In genomic region chr1:52002038-52002917, GRCh38 we compare ENCODE assay signal across 8 cellular contexts. TPM values are rescaled to one million over a fixed set of nuclear protein-coding genes. Genes with fewer than 3 reads are reported as not detected.
A peak's percentile ranks its signal among the peaks of the same experiment; 100 is the strongest.
DNase-seq lines count a peak whose midpoint lies in the region; ATAC-seq and TF ChIP-seq lines count a peak whose summit lies in the region.

No MANE protein-coding gene starts in this region.

- TF ChIP-seq EP300 in upper lobe of left lung (IDR thresholded peaks at IDR 0.05): no peak

- H3K9me3 ChIP-seq in BE2C (no peaks in the 10 kb centered on the region), mucosa of descending colon (no peaks in the 10 kb centered on the region), upper lobe of left lung (no peaks in the 10 kb centered on the region)

- DNase-seq in BE2C (peak; percentile 66), NCI-H345 (lab: John Stamatoyannopoulos, UW) (peak; percentile 90), epithelial cell of esophagus (ENCODE audit: low read depth) (peak; percentile 93), mucosa of descending colon (peak in 1 of 3 donors; percentile 93), upper lobe of left lung (peak in 1 of 2 donors; percentile 40)

- H3K27me3 ChIP-seq in BE2C: no peaks in the 10 kb centered on the region
- H3K27me3 ChIP-seq in upper lobe of left lung: no peaks in the 10 kb centered on the region

- H3K4me3 ChIP-seq in BE2C (ENCODE audit: low read depth, low read length) (no peak overlapping the region), epithelial cell of esophagus (ENCODE audit: low read length) (no peak overlapping the region), mucosa of descending colon (no peak overlapping the region), upper lobe of left lung (no peak overlapping the region)

- H3K27ac ChIP-seq in VCaP (no peak overlapping the region), upper lobe of left lung (no peak overlapping the region)

- H3K4me1 ChIP-seq in BE2C (no peaks in the 10 kb centered on the region), mucosa of descending colon (ENCODE audit: low read depth) (no peaks in the 10 kb centered on the region), upper lobe of left lung (peaks cover 0 to 4% (median 2%) of the 10 kb centered on the region in 4 donors)

- H3K36me3 ChIP-seq in BE2C (no peaks in the 10 kb centered on the region), mucosa of descending colon (ENCODE audit: low read depth) (no peaks in the 10 kb centered on the region), upper lobe of left lung (no peaks in the 10 kb centered on the region)

- no peak for TF ChIP-seq POLR2A in upper lobe of left lung (IDR thresholded peaks at IDR 0.05)

- WGBS in upper lobe of left lung, 2 donors: 52 to 53% methylated on average over 9 of the region's 9 CpGs

- TF ChIP-seq CTCF in BE2C (IDR thresholded peaks at IDR 0.05; ENCODE audit: low read depth, low read length) (peak; percentile 80), VCaP (conservative IDR thresholded peaks at IDR 0.05) (peak; percentile 87), epithelial cell of esophagus (IDR thresholded peaks at IDR 0.05; ENCODE audit: insufficient read depth, low read depth, low read length, missing control alignments) (peak; percentile 94), mucosa of descending colon (IDR thresholded peaks at IDR 0.05) (peak; percentile 78), upper lobe of left lung (IDR thresholded peaks at IDR 0.05) (peak; percentile 81 to 94 (median 90))

- peak; percentile 80 for ATAC-seq in GM18861 (IDR thresholded peaks at IDR 0.05; ENCODE audit: unreplicated experiment)
- peak; percentile 67 for ATAC-seq in HG03378 (IDR thresholded peaks at IDR 0.05; ENCODE audit: unreplicated experiment)
- ATAC-seq in mucosa of descending colon: peak; percentile 99
- ATAC-seq in upper lobe of left lung (ENCODE audit: low FRiP score in 2 of 2): peak; percentile 92 to 93

- intact Hi-C loops in mucosa of descending colon (cut with DNase I, micrococcal nuclease): loop anchor here (2.0 kb wide), 1 partner anchor 105 kb away; no protein-coding TSS in a partner anchor

RNA-seq across cellular contexts. Expression of gene RAB3B, which starts 11.8 kb away (rescaled TPM):
- polyA plus RNA-seq in BE2C (2012; ENCODE audit: insufficient read depth, insufficient read length, low read depth): 0.06 TPM
- 1 to 10 TPM; 3.5 to 5.6 (median 3.6) TPM for total RNA-seq in mucosa of descending colon
- total RNA-seq in upper lobe of left lung: 1 to 10 TPM in 1 of 6 donors, under 1 TPM in 3, not detected in 2; under 0.01 to 1.2 (median 0.12) TPM

RNA-seq across cellular contexts. Expression of gene KTI12, which starts 31.3 kb away (rescaled TPM):
- polyA plus RNA-seq in BE2C (2012; ENCODE audit: insufficient read depth, insufficient read length, low read depth): 17.6 TPM
- total RNA-seq in mucosa of descending colon (1 to 10 TPM; 4.3 to 6.7 (median 5.4) TPM), upper lobe of left lung (10 to 100 TPM in 1 of 6 donors, 1 to 10 TPM in 5; 2.6 to 11.6 (median 7.3) TPM)

RNA-seq across cellular contexts. Expression of gene TXNDC12, which starts 52.7 kb away (rescaled TPM):
- 91.7 TPM for polyA plus RNA-seq in BE2C (2012; ENCODE audit: insufficient read depth, insufficient read length, low read depth)
- total RNA-seq in mucosa of descending colon: 10 to 100 TPM; 32.8 to 60.1 (median 53.8) TPM
- total RNA-seq in upper lobe of left lung: 10 to 100 TPM in 5 of 6 donors, 1 to 10 TPM in 1; 8.4 to 54.0 (median 26.6) TPM

RNA-seq across cellular contexts. Expression of gene BTF3L4, which starts 53.8 kb away (rescaled TPM):
- 36.2 TPM for polyA plus RNA-seq in BE2C (2012; ENCODE audit: insufficient read depth, insufficient read length, low read depth)
- total RNA-seq in mucosa of descending colon (10 to 100 TPM; 22.4 to 27.7 (median 26.4) TPM), upper lobe of left lung (10 to 100 TPM in 5 of 6 donors, 1 to 10 TPM in 1; 6.0 to 48.0 (median 34.4) TPM)
